Comparison of ENCODE assay signal across 8 cellular contexts in genomic region chr7:108246227-108246837, GRCh38.
DNase-seq lines count a peak whose midpoint lies in the region; ATAC-seq and TF ChIP-seq lines count a peak whose summit lies in the region.

No MANE protein-coding gene starts in this region.

- H3K27ac Mint-ChIP-seq in naive thymus-derived CD4-positive, alpha-beta T cell: no peak overlapping the region

- H2BK5ac ChIP-seq in neuronal stem cell (ENCODE audit: low read length): no peak overlapping the region

- peaks cover 0 to 10% (median 0%) of the 10 kb centered on the region in 5 donors for H3K27me3 Mint-ChIP-seq in naive thymus-derived CD4-positive, alpha-beta T cell

- H3K4me1 ChIP-seq in neuronal stem cell (ENCODE audit: control insufficient read depth in 2 of 2, insufficient read depth in 1 of 2, low read depth in 1 of 2, low read length in 2 of 2): peaks cover 10 to 18% of the 10 kb centered on the region in 2 donors
- no peaks in the 10 kb centered on the region for H3K4me1 ChIP-seq in naive thymus-derived CD4-positive, alpha-beta T cell (ENCODE audit: control insufficient read depth in 2 of 2, insufficient read depth in 2 of 2, low read length in 2 of 2)

- WGBS in neuronal stem cell (ENCODE audit: extremely low coverage in 2 of 2, insufficient read length in 2 of 2, insufficient replicate concordance in 1 of 2), 2 donors: no CpG with 5 or more reads among the region's 1 CpG

- no peak overlapping the region for H4K91ac ChIP-seq in neuronal stem cell (ENCODE audit: low read depth, low read length, poor library complexity)

- H3K4me2 ChIP-seq in neuronal stem cell (ENCODE audit: insufficient read depth, low read length, poor library complexity, severe bottlenecking): no peak overlapping the region

- no peak for TF ChIP-seq CTCF in NB4 (IDR thresholded peaks at IDR 0.05; ENCODE audit: low read depth, low read length)

- H3K27me3 ChIP-seq in neuronal stem cell (ENCODE audit: control insufficient read depth in 3 of 3, insufficient read depth in 3 of 3, low read depth in 1 of 3, low read length in 3 of 3): no peaks in the 10 kb centered on the region
- no peaks in the 10 kb centered on the region for H3K27me3 ChIP-seq in naive thymus-derived CD4-positive, alpha-beta T cell (ENCODE audit: control insufficient read depth in 2 of 2, insufficient read depth in 2 of 2, low read length in 2 of 2)

- no peak overlapping the region for H3K4ac ChIP-seq in neuronal stem cell (ENCODE audit: low read length)

- H3K18ac ChIP-seq in neuronal stem cell (ENCODE audit: low read length): peak overlapping the region; percentile 24

- no peak overlapping the region for H4K8ac ChIP-seq in neuronal stem cell (ENCODE audit: low read depth, low read length)

- no peak for ATAC-seq in naive thymus-derived CD4-positive, alpha-beta T cell

- H3K9ac ChIP-seq in neuronal stem cell (ENCODE audit: low read depth, low read length, poor library complexity): no peak overlapping the region

- H2BK12ac ChIP-seq in neuronal stem cell (ENCODE audit: low read length): no peak overlapping the region

- H3K9me3 ChIP-seq in neuronal stem cell (replicated peaks in 1 of 2; ENCODE audit: control insufficient read depth in 2 of 2, insufficient read depth in 1 of 2, low read depth in 1 of 2, low read length in 2 of 2): peaks cover 0 to 3% of the 10 kb centered on the region in 2 donors
- H3K9me3 ChIP-seq in naive thymus-derived CD4-positive, alpha-beta T cell (ENCODE audit: control insufficient read depth in 2 of 3, low read length in 3 of 3): no peaks in the 10 kb centered on the region

- no peaks in the 10 kb centered on the region for H3K36me3 ChIP-seq in neuronal stem cell (replicated peaks in 1 of 2; ENCODE audit: control insufficient read depth in 2 of 2, insufficient read depth in 2 of 2, low read length in 2 of 2)
- H3K36me3 ChIP-seq in naive thymus-derived CD4-positive, alpha-beta T cell (ENCODE audit: control insufficient read depth in 2 of 3, insufficient read depth in 3 of 3, low read length in 3 of 3): no peaks in the 10 kb centered on the region

- no peak overlapping the region for H2BK120ac ChIP-seq in neuronal stem cell (ENCODE audit: low read depth, low read length)

- no peak overlapping the region for H2AK5ac ChIP-seq in neuronal stem cell (ENCODE audit: low read depth, low read length)

- H3K4me1 Mint-ChIP-seq in naive thymus-derived CD4-positive, alpha-beta T cell: no peaks in the 10 kb centered on the region

- CTCF ChIA-PET in naive thymus-derived CD4-positive, alpha-beta T cell (lab: Charles Lee): no interaction called here

- no peak overlapping the region for H3K23ac ChIP-seq in neuronal stem cell (ENCODE audit: low read depth, low read length, poor library complexity)

- H3K4me3 ChIP-seq in NB4 (ENCODE audit: low read depth, low read length) (no peak overlapping the region), neuronal stem cell (ENCODE audit: low read length in 2 of 2) (no peak overlapping the region)
- H3K4me3 ChIP-seq in naive thymus-derived CD4-positive, alpha-beta T cell (ENCODE audit: low read length): no peak overlapping the region

- peaks cover 0 to 5% (median 0%) of the 10 kb centered on the region in 11 donors for H3K9me3 Mint-ChIP-seq in naive thymus-derived CD4-positive, alpha-beta T cell

- no peak overlapping the region for H2BK15ac ChIP-seq in neuronal stem cell (ENCODE audit: low read length)

- H3K4me3 Mint-ChIP-seq in naive thymus-derived CD4-positive, alpha-beta T cell: no peak overlapping the region

- peaks cover 0 to 3% (median 0%) of the 10 kb centered on the region in 5 donors for H3K36me3 Mint-ChIP-seq in naive thymus-derived CD4-positive, alpha-beta T cell

- H2AFZ ChIP-seq in neuronal stem cell (ENCODE audit: low read length): peak overlapping the region; percentile 26

- POLR2A ChIA-PET in naive thymus-derived CD4-positive, alpha-beta T cell (lab: Charles Lee): no interaction called here

- no peak for TF ChIP-seq POLR2A in NB4 (IDR thresholded peaks at IDR 0.05; ENCODE audit: extremely low read depth, insufficient read length)

- H3K14ac ChIP-seq in neuronal stem cell (ENCODE audit: low read length): no peak overlapping the region

- DNase-seq in ELF-1 (ENCODE audit: low read depth, low spot score) (peak; percentile 83), GOT3 (lab: John Stamatoyannopoulos, UW) (peak; percentile 49), NB4 (ENCODE audit: low read depth) (peak; percentile 53), dermis blood vessel endothelial cell (peak; percentile 81), neuronal stem cell (ENCODE audit: low spot score) (peak; percentile 87), NCI-H748 treated with DMSO at 0.1 percent for 48 hours (lab: John Stamatoyannopoulos, UW) (no peak), NCI-H1048 (lab: John Stamatoyannopoulos, UW) (no peak)
- DNase-seq in naive thymus-derived CD4-positive, alpha-beta T cell: no peak

- peaks cover 1% of the 10 kb centered on the region for H3K79me1 ChIP-seq in neuronal stem cell (ENCODE audit: low read depth, low read length)

- peak overlapping the region; percentile 93 for H3K27ac ChIP-seq in neuronal stem cell (replicated peaks; ENCODE audit: low read length)
- no peak overlapping the region for H3K27ac ChIP-seq in naive thymus-derived CD4-positive, alpha-beta T cell (ENCODE audit: low read depth, low read length)

- intact Hi-C loops in naive thymus-derived CD4-positive, alpha-beta T cell (cut with micrococcal nuclease): no loop called here

Comparison
In these comparisons a context has a peak if more than half of its experiments do, and no peak if none do; other contexts are left out.
1. DNase-seq: peak in ELF-1 (single experiment), GOT3 (single experiment), NB4 (single experiment), dermis blood vessel endothelial cell (single experiment) and neuronal stem cell (single experiment); none in NCI-H748 treated with DMSO at 0.1 percent for 48 hours (single experiment), naive thymus-derived CD4-positive, alpha-beta T cell (0 of 9) and NCI-H1048 (single experiment).